In the genomic region with DNA sequence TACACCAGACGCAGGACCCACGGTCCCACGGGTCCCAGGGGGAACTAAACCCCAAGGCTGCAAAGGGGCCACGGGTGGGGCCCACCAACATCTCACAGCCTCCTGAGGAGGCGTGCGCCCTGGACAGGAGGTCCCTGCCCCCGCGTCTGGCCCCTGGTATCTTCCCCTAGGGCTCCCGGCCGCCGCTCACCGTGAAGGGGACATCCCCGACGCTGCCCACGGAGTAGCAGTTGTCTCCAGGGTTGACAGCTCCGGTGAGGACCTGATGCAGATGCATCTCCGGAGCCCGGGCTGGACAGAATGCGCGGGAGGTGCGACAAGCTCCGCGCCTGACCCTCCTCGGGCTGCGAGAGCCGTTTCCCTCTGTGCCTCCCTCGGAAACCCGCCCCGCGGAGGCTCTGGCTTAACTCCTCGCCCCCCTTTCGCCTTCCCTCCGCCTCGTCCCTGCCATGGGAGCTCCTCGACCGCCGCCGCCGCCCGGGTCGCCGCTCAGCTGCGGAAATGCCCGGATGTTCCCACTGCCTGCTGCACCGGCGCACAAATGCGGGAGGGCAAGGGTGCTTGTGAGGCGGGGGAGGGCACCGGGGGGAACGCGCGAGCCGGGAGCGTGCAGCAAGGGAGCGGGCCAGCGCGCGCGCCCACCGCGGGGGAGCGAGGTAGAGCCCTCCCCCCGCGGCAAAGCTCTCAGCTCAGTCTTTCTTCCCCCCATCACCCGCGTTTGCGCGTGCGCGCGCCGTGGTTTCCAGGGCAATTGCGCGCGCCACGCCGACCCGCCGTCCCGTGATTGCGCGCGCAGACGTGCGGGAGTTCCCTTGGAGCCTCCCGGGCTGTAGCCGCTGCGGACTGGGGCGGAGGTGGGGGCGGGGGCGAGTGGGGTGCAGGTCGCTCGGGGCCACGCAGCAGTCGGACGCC, we compare ENCODE assay signal across 1 cellular context.
TF ChIP-seq lines count a peak whose summit lies in the region.

A gene with protein sequence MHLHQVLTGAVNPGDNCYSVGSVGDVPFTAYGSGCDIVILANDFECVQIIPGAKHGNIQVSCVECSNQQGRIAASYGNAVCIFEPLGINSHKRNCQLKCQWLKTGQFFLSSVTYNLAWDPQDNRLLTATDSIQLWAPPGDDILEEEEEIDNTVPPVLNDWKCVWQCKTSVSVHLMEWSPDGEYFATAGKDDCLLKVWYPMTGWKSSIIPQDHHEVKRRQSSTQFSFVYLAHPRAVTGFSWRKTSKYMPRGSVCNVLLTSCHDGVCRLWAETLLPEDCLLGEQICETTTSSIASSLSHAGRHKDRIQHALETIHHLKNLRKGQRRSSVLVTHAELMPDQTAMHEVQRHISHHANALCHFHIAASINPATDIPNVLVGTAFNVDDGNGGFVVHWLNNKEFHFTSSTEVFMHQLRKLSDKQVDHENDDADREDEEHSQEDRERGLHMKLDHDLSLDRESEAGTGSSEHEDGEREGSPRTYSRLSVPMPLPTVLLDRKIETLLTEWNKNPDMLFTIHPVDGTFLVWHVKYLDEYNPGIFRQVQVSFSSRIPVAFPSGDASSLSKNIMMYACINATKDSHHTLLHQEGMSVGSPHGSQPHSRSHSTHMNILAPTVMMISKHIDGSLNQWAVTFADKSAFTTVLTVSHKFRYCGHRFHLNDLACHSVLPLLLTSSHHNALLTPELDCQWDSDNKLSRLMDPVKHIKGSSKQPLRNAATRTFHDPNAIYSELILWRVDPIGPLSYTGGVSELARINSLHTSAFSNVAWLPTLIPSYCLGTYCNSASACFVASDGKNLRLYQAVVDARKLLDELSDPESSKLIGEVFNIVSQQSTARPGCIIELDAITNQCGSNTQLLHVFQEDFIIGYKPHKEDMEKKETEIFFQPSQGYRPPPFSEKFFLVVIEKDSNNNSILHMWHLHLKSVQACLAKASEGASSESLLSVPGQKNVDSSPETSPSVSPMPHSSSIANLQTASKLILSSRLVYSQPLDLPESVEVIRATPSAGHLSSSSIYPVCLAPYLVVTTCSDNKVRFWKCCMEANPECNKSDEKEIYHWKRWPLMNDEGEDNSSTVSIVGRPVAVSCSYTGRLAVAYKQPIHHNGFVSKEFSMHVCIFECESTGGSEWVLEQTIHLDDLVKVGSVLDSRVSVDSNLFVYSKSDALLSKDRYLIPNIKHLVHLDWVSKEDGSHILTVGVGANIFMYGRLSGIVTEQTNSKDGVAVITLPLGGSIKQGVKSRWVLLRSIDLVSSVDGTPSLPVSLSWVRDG (N-terminal part only) (minus strand): TSS at position 503 of the 912 bp plus-strand sequence. CDS start 226 bp downstream, at position 277.

TF ChIP-seq in HepG2, 621 proteins besides CTCF, POLR2A, EP300 and RAD21 (continued from another document and continues in another):
- TF ChIP-seq, protein P1, sequence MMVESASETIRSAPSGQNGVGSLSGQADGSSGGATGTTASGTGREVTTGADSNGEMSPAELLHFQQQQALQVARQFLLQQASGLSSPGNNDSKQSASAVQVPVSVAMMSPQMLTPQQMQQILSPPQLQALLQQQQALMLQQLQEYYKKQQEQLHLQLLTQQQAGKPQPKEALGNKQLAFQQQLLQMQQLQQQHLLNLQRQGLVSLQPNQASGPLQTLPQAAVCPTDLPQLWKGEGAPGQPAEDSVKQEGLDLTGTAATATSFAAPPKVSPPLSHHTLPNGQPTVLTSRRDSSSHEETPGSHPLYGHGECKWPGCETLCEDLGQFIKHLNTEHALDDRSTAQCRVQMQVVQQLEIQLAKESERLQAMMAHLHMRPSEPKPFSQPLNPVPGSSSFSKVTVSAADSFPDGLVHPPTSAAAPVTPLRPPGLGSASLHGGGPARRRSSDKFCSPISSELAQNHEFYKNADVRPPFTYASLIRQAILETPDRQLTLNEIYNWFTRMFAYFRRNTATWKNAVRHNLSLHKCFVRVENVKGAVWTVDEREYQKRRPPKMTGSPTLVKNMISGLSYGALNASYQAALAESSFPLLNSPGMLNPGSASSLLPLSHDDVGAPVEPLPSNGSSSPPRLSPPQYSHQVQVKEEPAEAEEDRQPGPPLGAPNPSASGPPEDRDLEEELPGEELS (CRISPR knock-in tag; IDR thresholded peaks at IDR 0.05) = no peak
- TF ChIP-seq ZNF143 (CRISPR knock-in tag; IDR thresholded peaks at IDR 0.05) = no peak
- TF ChIP-seq RFX5 (IDR thresholded peaks at IDR 0.05; ENCODE audit: low read depth, low read length) = no peak
- TF ChIP-seq ZNF430 (CRISPR knock-in tag; IDR thresholded peaks at IDR 0.05) = no peak
- TF ChIP-seq, protein P2, sequence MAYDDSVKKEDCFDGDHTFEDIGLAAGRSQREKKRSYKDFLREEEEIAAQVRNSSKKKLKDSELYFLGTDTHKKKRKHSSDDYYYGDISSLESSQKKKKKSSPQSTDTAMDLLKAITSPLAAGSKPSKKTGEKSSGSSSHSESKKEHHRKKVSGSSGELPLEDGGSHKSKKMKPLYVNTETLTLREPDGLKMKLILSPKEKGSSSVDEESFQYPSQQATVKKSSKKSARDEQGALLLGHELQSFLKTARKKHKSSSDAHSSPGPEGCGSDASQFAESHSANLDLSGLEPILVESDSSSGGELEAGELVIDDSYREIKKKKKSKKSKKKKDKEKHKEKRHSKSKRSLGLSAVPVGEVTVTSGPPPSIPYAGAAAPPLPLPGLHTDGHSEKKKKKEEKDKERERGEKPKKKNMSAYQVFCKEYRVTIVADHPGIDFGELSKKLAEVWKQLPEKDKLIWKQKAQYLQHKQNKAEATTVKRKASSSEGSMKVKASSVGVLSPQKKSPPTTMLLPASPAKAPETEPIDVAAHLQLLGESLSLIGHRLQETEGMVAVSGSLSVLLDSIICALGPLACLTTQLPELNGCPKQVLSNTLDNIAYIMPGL (CRISPR knock-in tag; IDR thresholded peaks at IDR 0.05; ENCODE audit: borderline replicate concordance in 1 of 2, low read depth in 1 of 2) = peak; percentile 15 to 83; a peak in 1 of 4 replicates
- no peak for TF ChIP-seq ISL2 (CRISPR knock-in tag; IDR thresholded peaks at IDR 0.05)
- TF ChIP-seq EZH2 (conservative IDR thresholded peaks at IDR 0.05; ENCODE audit: low read depth, low read length) = no peak
- TF ChIP-seq, protein P3, sequence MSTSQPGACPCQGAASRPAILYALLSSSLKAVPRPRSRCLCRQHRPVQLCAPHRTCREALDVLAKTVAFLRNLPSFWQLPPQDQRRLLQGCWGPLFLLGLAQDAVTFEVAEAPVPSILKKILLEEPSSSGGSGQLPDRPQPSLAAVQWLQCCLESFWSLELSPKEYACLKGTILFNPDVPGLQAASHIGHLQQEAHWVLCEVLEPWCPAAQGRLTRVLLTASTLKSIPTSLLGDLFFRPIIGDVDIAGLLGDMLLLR (CRISPR knock-in tag; IDR thresholded peaks at IDR 0.05) = peak; percentile 69; the same call in 1 of the 2 replicates
- no peak for TF ChIP-seq SNAPC2 (CRISPR knock-in tag; IDR thresholded peaks at IDR 0.05)
- no peak for TF ChIP-seq CREM (IDR thresholded peaks at IDR 0.05)
- no peak for TF ChIP-seq CREM (CRISPR knock-in tag; IDR thresholded peaks at IDR 0.05)
- TF ChIP-seq, protein P4, sequence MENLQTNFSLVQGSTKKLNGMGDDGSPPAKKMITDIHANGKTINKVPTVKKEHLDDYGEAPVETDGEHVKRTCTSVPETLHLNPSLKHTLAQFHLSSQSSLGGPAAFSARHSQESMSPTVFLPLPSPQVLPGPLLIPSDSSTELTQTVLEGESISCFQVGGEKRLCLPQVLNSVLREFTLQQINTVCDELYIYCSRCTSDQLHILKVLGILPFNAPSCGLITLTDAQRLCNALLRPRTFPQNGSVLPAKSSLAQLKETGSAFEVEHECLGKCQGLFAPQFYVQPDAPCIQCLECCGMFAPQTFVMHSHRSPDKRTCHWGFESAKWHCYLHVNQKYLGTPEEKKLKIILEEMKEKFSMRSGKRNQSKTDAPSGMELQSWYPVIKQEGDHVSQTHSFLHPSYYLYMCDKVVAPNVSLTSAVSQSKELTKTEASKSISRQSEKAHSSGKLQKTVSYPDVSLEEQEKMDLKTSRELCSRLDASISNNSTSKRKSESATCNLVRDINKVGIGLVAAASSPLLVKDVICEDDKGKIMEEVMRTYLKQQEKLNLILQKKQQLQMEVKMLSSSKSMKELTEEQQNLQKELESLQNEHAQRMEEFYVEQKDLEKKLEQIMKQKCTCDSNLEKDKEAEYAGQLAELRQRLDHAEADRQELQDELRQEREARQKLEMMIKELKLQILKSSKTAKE (CRISPR knock-in tag; IDR thresholded peaks at IDR 0.05; ENCODE audit: borderline replicate concordance) = peak; percentile 42; the same call in 1 of the 2 replicates
- TF ChIP-seq ZNF883 (CRISPR knock-in tag; IDR thresholded peaks at IDR 0.05; ENCODE audit: not compliant biosample characterization) = peak; percentile 71
- TF ChIP-seq, protein P5, sequence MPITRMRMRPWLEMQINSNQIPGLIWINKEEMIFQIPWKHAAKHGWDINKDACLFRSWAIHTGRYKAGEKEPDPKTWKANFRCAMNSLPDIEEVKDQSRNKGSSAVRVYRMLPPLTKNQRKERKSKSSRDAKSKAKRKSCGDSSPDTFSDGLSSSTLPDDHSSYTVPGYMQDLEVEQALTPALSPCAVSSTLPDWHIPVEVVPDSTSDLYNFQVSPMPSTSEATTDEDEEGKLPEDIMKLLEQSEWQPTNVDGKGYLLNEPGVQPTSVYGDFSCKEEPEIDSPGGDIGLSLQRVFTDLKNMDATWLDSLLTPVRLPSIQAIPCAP (CRISPR knock-in tag; IDR thresholded peaks at IDR 0.05; ENCODE audit: low read depth) = no peak
- peak; percentile 82 for TF ChIP-seq ATF7-NPFF (CRISPR knock-in tag; IDR thresholded peaks at IDR 0.05; ENCODE audit: low read depth)
- no peak for TF ChIP-seq ZNF446 (CRISPR knock-in tag; IDR thresholded peaks at IDR 0.05)
- peak; percentile 77; the same call in 1 of the 2 replicates for TF ChIP-seq SAP130 (CRISPR knock-in tag; IDR thresholded peaks at IDR 0.05; ENCODE audit: low read depth)
- no peak for TF ChIP-seq CBX2 (IDR thresholded peaks at IDR 0.05; ENCODE audit: low read depth, low read length)
- TF ChIP-seq CBX2 (CRISPR knock-in tag; IDR thresholded peaks at IDR 0.05; ENCODE audit: low read depth) = no peak
- TF ChIP-seq ELF3 (CRISPR knock-in tag; IDR thresholded peaks at IDR 0.05) = 0 out of 2 replicates have a peak, but pooled peaks have one; percentile 12
- no peak for TF ChIP-seq SIX4 (CRISPR knock-in tag; IDR thresholded peaks at IDR 0.05)
- peak; percentile 74; the same call in 1 of the 2 replicates for TF ChIP-seq ZNF33B (CRISPR knock-in tag; IDR thresholded peaks at IDR 0.05)
- TF ChIP-seq NR2F6 (IDR thresholded peaks at IDR 0.05) = no peak
- TF ChIP-seq NR2F6 (CRISPR knock-in tag; IDR thresholded peaks at IDR 0.05) = peak; percentile 29; the same call in 1 of the 2 replicates
- TF ChIP-seq HNRNPL (IDR thresholded peaks at IDR 0.05; ENCODE audit: low read depth, low read length) = no peak
- TF ChIP-seq, protein P6, sequence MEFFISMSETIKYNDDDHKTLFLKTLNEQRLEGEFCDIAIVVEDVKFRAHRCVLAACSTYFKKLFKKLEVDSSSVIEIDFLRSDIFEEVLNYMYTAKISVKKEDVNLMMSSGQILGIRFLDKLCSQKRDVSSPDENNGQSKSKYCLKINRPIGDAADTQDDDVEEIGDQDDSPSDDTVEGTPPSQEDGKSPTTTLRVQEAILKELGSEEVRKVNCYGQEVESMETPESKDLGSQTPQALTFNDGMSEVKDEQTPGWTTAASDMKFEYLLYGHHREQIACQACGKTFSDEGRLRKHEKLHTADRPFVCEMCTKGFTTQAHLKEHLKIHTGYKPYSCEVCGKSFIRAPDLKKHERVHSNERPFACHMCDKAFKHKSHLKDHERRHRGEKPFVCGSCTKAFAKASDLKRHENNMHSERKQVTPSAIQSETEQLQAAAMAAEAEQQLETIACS (CRISPR knock-in tag; IDR thresholded peaks at IDR 0.05) = peak; percentile 96
- TF ChIP-seq ZSCAN9 (CRISPR knock-in tag; IDR thresholded peaks at IDR 0.05; ENCODE audit: borderline replicate concordance) = 0 out of 2 replicates have a peak, but pooled peaks have one; percentile 21
- no peak for TF ChIP-seq ARNT (IDR thresholded peaks at IDR 0.05)
- TF ChIP-seq HIVEP1 (CRISPR knock-in tag; IDR thresholded peaks at IDR 0.05) = peak; percentile 70; the same call in 1 of the 2 replicates
- 0 out of 2 replicates have a peak, but pooled peaks have one; percentile 51 for TF ChIP-seq MTA3 (CRISPR knock-in tag; IDR thresholded peaks at IDR 0.05)
- TF ChIP-seq ZNF841 (CRISPR knock-in tag; IDR thresholded peaks at IDR 0.05; ENCODE audit: borderline replicate concordance) = no peak; the same call in 1 of the 2 replicates
- peak; percentile 55 for TF ChIP-seq ZFX (CRISPR knock-in tag; IDR thresholded peaks at IDR 0.05; ENCODE audit: low read depth)
- TF ChIP-seq, protein P7, sequence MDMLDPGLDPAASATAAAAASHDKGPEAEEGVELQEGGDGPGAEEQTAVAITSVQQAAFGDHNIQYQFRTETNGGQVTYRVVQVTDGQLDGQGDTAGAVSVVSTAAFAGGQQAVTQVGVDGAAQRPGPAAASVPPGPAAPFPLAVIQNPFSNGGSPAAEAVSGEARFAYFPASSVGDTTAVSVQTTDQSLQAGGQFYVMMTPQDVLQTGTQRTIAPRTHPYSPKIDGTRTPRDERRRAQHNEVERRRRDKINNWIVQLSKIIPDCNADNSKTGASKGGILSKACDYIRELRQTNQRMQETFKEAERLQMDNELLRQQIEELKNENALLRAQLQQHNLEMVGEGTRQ (IDR thresholded peaks at IDR 0.05; ENCODE audit: low read depth, low read length) = no peak
- TF ChIP-seq, protein P7 (CRISPR knock-in tag; IDR thresholded peaks at IDR 0.05; ENCODE audit: borderline replicate concordance) = peak; percentile 53; the same call in 1 of the 2 replicates
- TF ChIP-seq, protein P8, sequence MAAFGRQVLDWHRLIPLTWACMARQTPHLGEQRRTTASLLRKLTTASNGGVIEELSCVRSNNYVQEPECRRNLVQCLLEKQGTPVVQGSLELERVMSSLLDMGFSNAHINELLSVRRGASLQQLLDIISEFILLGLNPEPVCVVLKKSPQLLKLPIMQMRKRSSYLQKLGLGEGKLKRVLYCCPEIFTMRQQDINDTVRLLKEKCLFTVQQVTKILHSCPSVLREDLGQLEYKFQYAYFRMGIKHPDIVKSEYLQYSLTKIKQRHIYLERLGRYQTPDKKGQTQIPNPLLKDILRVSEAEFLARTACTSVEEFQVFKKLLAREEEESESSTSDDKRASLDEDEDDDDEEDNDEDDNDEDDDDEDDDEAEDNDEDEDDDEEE (CRISPR knock-in tag; IDR thresholded peaks at IDR 0.05) = peak; percentile 88
- TF ChIP-seq ZNF232 (CRISPR knock-in tag; IDR thresholded peaks at IDR 0.05; ENCODE audit: borderline replicate concordance) = no peak
- no peak for TF ChIP-seq MAFF (IDR thresholded peaks at IDR 0.05; ENCODE audit: low read depth, low read length)
- peak; percentile 34; the same call in 1 of the 2 replicates for TF ChIP-seq KMT2A (CRISPR knock-in tag; IDR thresholded peaks at IDR 0.05)
- peak; percentile 90; the same call in 1 of the 2 replicates for TF ChIP-seq ZNF34 (CRISPR knock-in tag; IDR thresholded peaks at IDR 0.05; ENCODE audit: borderline replicate concordance)
- TF ChIP-seq, protein P9, sequence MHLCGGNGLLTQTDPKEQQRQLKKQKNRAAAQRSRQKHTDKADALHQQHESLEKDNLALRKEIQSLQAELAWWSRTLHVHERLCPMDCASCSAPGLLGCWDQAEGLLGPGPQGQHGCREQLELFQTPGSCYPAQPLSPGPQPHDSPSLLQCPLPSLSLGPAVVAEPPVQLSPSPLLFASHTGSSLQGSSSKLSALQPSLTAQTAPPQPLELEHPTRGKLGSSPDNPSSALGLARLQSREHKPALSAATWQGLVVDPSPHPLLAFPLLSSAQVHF (CRISPR knock-in tag; IDR thresholded peaks at IDR 0.05) = 0 out of 2 replicates have a peak, but pooled peaks have one; percentile 62
- TF ChIP-seq ZNF678 (CRISPR knock-in tag; IDR thresholded peaks at IDR 0.05) = 0 out of 2 replicates have a peak, but pooled peaks have one; percentile 25
- peak; percentile 93 for TF ChIP-seq SRY (CRISPR knock-in tag; IDR thresholded peaks at IDR 0.05)
